1 cellular context compared by ENCODE assay signal in the genomic region with DNA sequence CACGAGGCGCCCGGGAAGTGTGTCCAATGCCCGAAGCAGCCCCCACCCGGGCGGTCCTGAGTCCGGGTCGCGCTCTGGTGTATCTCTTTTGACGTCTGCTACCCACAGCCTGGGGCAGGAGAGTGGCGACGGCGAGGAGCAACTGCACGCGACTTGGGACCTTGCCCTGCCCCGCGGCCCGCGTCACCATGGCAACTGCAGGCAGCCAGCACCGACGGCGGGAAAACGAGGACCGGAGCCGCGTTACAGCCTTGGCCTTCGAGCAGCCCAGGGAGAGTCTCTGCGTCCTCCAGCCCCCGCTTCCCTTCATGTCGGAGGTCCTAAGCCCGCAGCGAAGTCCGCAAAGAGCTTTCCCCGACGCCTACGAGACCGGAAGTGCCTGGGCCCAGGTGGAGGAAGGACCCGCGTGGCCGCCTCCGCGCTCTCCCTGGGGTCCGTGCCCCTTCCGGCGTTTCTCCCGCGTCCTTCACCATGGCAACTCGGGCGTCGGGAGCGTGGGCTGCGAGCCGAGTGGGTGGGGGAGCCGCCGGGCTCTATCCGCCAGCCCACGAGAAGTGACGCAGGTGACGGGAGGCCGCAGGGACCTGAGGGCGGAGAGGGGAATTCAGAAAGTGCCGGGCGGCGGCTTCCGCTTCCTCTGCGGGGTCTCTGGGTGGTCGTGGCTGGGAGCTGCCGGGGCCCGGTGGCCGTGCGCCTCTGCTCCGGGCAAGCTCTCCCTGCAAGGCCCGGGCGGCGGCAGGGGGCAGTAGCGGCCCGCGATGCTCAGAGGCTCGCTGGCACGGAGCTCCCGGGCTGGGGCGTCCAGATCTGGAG.
TF ChIP-seq lines count a peak whose summit lies in the region.

No MANE protein-coding gene starts in this region.

TF ChIP-seq in HepG2, 621 proteins besides CTCF, POLR2A, EP300 and RAD21 (continued from another document and continues in another):
- TF ChIP-seq ZBTB7A (CRISPR knock-in tag; IDR thresholded peaks at IDR 0.05), result peak; percentile 48
- TF ChIP-seq ZNF558 (CRISPR knock-in tag; IDR thresholded peaks at IDR 0.05; ENCODE audit: borderline replicate concordance), result no peak
- TF ChIP-seq IRX3 (CRISPR knock-in tag; IDR thresholded peaks at IDR 0.05; ENCODE audit: borderline replicate concordance, low read depth), result no peak
- peak; percentile 91 for TF ChIP-seq GABPB1 (CRISPR knock-in tag; IDR thresholded peaks at IDR 0.05)
- no peak for TF ChIP-seq IKZF4 (CRISPR knock-in tag; IDR thresholded peaks at IDR 0.05; ENCODE audit: borderline replicate concordance, low read depth, not compliant biosample characterization)
- TF ChIP-seq ZNF572 (CRISPR knock-in tag; IDR thresholded peaks at IDR 0.05), result 0 out of 2 replicates have a peak, but pooled peaks have one; percentile 53
- TF ChIP-seq ZSCAN31 (CRISPR knock-in tag; IDR thresholded peaks at IDR 0.05; ENCODE audit: low read depth), result 0 out of 2 replicates have a peak, but pooled peaks have one; percentile 19
- no peak for TF ChIP-seq SUZ12 (IDR thresholded peaks at IDR 0.05; ENCODE audit: low read depth, low read length)
- no peak for TF ChIP-seq TCF7L2 (IDR thresholded peaks at IDR 0.05; ENCODE audit: low read depth, low read length)
- no peak for TF ChIP-seq ZNF530 (CRISPR knock-in tag; IDR thresholded peaks at IDR 0.05; ENCODE audit: low read depth)
- TF ChIP-seq POGK (CRISPR knock-in tag; conservative IDR thresholded peaks at IDR 0.05), result peak; percentile 90
- TF ChIP-seq FOXC1 (CRISPR knock-in tag; IDR thresholded peaks at IDR 0.05; ENCODE audit: borderline replicate concordance), result peak; percentile 92
- TF ChIP-seq HMG20A (CRISPR knock-in tag; IDR thresholded peaks at IDR 0.05; ENCODE audit: borderline replicate concordance), result no peak
- TF ChIP-seq, protein P1, sequence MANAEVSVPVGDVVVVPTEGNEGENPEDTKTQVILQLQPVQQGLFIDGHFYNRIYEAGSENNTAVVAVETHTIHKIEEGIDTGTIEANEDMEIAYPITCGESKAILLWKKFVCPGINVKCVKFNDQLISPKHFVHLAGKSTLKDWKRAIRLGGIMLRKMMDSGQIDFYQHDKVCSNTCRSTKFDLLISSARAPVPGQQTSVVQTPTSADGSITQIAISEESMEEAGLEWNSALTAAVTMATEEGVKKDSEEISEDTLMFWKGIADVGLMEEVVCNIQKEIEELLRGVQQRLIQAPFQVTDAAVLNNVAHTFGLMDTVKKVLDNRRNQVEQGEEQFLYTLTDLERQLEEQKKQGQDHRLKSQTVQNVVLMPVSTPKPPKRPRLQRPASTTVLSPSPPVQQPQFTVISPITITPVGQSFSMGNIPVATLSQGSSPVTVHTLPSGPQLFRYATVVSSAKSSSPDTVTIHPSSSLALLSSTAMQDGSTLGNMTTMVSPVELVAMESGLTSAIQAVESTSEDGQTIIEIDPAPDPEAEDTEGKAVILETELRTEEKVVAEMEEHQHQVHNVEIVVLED (CRISPR knock-in tag; IDR thresholded peaks at IDR 0.05; ENCODE audit: borderline replicate concordance), result no peak; the same call in 1 of the 2 replicates
- TF ChIP-seq REST (IDR thresholded peaks at IDR 0.05; ENCODE audit: borderline replicate concordance in 1 of 2, low read depth in 1 of 2, low read length in 2 of 2), result no peak
- no peak for TF ChIP-seq PLSCR1 (CRISPR knock-in tag; IDR thresholded peaks at IDR 0.05; ENCODE audit: borderline replicate concordance)
- no peak for TF ChIP-seq SSRP1 (CRISPR knock-in tag; IDR thresholded peaks at IDR 0.05)
- TF ChIP-seq, protein P2, sequence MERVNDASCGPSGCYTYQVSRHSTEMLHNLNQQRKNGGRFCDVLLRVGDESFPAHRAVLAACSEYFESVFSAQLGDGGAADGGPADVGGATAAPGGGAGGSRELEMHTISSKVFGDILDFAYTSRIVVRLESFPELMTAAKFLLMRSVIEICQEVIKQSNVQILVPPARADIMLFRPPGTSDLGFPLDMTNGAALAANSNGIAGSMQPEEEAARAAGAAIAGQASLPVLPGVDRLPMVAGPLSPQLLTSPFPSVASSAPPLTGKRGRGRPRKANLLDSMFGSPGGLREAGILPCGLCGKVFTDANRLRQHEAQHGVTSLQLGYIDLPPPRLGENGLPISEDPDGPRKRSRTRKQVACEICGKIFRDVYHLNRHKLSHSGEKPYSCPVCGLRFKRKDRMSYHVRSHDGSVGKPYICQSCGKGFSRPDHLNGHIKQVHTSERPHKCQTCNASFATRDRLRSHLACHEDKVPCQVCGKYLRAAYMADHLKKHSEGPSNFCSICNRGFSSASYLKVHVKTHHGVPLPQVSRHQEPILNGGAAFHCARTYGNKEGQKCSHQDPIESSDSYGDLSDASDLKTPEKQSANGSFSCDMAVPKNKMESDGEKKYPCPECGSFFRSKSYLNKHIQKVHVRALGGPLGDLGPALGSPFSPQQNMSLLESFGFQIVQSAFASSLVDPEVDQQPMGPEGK (CRISPR knock-in tag; IDR thresholded peaks at IDR 0.05), result peak; percentile 55
- peak; percentile 57 for TF ChIP-seq RBM39 (IDR thresholded peaks at IDR 0.05; ENCODE audit: low read depth, low read length, poor library complexity, severe bottlenecking)
- TF ChIP-seq KDM5B (CRISPR knock-in tag; IDR thresholded peaks at IDR 0.05; ENCODE audit: borderline replicate concordance), result peak; percentile 83
- no peak; the same call in 1 of the 2 replicates for TF ChIP-seq MYNN (CRISPR knock-in tag; IDR thresholded peaks at IDR 0.05; ENCODE audit: low read depth)
- 0 out of 2 replicates have a peak, but pooled peaks have one; percentile 13 for TF ChIP-seq HIC2 (CRISPR knock-in tag; IDR thresholded peaks at IDR 0.05; ENCODE audit: low read depth)
- TF ChIP-seq AKAP8 (CRISPR knock-in tag; IDR thresholded peaks at IDR 0.05), result no peak
- TF ChIP-seq ARID2 (CRISPR knock-in tag; IDR thresholded peaks at IDR 0.05; ENCODE audit: borderline replicate concordance), result no peak
- TF ChIP-seq ZNF225 (CRISPR knock-in tag; IDR thresholded peaks at IDR 0.05), result no peak
- TF ChIP-seq HMGA1 (CRISPR knock-in tag; conservative IDR thresholded peaks at IDR 0.05), result no peak
- TF ChIP-seq ESRRA (CRISPR knock-in tag; IDR thresholded peaks at IDR 0.05; ENCODE audit: low read depth), result no peak
- TF ChIP-seq, protein P3, sequence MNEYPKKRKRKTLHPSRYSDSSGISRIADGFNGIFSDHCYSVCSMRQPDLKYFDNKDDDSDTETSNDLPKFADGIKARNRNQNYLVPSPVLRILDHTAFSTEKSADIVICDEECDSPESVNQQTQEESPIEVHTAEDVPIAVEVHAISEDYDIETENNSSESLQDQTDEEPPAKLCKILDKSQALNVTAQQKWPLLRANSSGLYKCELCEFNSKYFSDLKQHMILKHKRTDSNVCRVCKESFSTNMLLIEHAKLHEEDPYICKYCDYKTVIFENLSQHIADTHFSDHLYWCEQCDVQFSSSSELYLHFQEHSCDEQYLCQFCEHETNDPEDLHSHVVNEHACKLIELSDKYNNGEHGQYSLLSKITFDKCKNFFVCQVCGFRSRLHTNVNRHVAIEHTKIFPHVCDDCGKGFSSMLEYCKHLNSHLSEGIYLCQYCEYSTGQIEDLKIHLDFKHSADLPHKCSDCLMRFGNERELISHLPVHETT (CRISPR knock-in tag; conservative IDR thresholded peaks at IDR 0.05), result 0 out of 2 replicates have a peak, but pooled peaks have one; percentile 49
- TF ChIP-seq ZNF607 (CRISPR knock-in tag; IDR thresholded peaks at IDR 0.05; ENCODE audit: borderline replicate concordance), result peak; percentile 94
- no peak for TF ChIP-seq CBX1 (IDR thresholded peaks at IDR 0.05; ENCODE audit: low read depth)
- TF ChIP-seq ONECUT2 (CRISPR knock-in tag; IDR thresholded peaks at IDR 0.05), result no peak
- TF ChIP-seq TCF12 (IDR thresholded peaks at IDR 0.05), result no peak
- TF ChIP-seq TCF12 (CRISPR knock-in tag; IDR thresholded peaks at IDR 0.05), result no peak
- TF ChIP-seq ERF (CRISPR knock-in tag; IDR thresholded peaks at IDR 0.05), result peak; percentile 51
- peak; percentile 53; the same call in 1 of the 2 replicates for TF ChIP-seq MYC (CRISPR knock-in tag; IDR thresholded peaks at IDR 0.05; ENCODE audit: borderline replicate concordance)
- TF ChIP-seq, protein P4, sequence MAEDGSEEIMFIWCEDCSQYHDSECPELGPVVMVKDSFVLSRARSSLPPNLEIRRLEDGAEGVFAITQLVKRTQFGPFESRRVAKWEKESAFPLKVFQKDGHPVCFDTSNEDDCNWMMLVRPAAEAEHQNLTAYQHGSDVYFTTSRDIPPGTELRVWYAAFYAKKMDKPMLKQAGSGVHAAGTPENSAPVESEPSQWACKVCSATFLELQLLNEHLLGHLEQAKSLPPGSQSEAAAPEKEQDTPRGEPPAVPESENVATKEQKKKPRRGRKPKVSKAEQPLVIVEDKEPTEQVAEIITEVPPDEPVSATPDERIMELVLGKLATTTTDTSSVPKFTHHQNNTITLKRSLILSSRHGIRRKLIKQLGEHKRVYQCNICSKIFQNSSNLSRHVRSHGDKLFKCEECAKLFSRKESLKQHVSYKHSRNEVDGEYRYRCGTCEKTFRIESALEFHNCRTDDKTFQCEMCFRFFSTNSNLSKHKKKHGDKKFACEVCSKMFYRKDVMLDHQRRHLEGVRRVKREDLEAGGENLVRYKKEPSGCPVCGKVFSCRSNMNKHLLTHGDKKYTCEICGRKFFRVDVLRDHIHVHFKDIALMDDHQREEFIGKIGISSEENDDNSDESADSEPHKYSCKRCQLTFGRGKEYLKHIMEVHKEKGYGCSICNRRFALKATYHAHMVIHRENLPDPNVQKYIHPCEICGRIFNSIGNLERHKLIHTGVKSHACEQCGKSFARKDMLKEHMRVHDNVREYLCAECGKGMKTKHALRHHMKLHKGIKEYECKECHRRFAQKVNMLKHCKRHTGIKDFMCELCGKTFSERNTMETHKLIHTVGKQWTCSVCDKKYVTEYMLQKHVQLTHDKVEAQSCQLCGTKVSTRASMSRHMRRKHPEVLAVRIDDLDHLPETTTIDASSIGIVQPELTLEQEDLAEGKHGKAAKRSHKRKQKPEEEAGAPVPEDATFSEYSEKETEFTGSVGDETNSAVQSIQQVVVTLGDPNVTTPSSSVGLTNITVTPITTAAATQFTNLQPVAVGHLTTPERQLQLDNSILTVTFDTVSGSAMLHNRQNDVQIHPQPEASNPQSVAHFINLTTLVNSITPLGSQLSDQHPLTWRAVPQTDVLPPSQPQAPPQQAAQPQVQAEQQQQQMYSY (CRISPR knock-in tag; IDR thresholded peaks at IDR 0.05), result peak; percentile 58; the same call in 1 of the 2 replicates
- TF ChIP-seq HBP1 (CRISPR knock-in tag; IDR thresholded peaks at IDR 0.05; ENCODE audit: low read depth), result no peak
